ENCODE assay signal across 1 cellular context in the genomic region with DNA sequence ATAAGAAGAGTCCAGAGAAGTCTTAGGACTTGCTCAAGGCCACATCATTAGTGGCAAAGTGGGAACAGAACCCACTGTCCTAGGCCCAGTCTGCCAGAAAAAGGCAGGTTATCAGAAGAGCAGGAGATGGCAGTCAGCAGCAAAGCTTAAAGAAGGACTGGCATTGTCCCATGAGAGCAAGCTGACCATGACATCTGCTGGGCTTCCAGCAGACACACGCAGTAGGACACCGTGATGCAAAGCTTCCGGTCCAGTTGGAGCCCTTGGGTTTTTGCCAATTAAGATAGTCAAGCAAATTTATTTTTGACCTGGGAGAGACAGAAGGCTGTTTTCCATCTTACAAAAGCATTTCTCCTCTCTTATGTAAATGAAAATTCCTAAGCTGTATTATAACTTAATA.
TF ChIP-seq lines count a peak whose summit lies in the region.

No MANE protein-coding gene starts in this region.

TF ChIP-seq in liver, 16 proteins besides CTCF, POLR2A, EP300 and RAD21 (continued from another document):
- TF ChIP-seq FOXA1 (IDR thresholded peaks at IDR 0.05) (no peak), FOXA2 (IDR thresholded peaks at IDR 0.05) (no peak), NR2F2 (IDR thresholded peaks at IDR 0.05) (peak; percentile 81), HNF4G (IDR thresholded peaks at IDR 0.05) (no peak)
- TF ChIP-seq, protein P1, sequence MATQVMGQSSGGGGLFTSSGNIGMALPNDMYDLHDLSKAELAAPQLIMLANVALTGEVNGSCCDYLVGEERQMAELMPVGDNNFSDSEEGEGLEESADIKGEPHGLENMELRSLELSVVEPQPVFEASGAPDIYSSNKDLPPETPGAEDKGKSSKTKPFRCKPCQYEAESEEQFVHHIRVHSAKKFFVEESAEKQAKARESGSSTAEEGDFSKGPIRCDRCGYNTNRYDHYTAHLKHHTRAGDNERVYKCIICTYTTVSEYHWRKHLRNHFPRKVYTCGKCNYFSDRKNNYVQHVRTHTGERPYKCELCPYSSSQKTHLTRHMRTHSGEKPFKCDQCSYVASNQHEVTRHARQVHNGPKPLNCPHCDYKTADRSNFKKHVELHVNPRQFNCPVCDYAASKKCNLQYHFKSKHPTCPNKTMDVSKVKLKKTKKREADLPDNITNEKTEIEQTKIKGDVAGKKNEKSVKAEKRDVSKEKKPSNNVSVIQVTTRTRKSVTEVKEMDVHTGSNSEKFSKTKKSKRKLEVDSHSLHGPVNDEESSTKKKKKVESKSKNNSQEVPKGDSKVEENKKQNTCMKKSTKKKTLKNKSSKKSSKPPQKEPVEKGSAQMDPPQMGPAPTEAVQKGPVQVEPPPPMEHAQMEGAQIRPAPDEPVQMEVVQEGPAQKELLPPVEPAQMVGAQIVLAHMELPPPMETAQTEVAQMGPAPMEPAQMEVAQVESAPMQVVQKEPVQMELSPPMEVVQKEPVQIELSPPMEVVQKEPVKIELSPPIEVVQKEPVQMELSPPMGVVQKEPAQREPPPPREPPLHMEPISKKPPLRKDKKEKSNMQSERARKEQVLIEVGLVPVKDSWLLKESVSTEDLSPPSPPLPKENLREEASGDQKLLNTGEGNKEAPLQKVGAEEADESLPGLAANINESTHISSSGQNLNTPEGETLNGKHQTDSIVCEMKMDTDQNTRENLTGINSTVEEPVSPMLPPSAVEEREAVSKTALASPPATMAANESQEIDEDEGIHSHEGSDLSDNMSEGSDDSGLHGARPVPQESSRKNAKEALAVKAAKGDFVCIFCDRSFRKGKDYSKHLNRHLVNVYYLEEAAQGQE (IDR thresholded peaks at IDR 0.05): peak; percentile 60
- TF ChIP-seq, protein P2, sequence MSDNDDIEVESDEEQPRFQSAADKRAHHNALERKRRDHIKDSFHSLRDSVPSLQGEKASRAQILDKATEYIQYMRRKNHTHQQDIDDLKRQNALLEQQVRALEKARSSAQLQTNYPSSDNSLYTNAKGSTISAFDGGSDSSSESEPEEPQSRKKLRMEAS (IDR thresholded peaks at IDR 0.05): peak; percentile 45
